In the genomic region with DNA sequence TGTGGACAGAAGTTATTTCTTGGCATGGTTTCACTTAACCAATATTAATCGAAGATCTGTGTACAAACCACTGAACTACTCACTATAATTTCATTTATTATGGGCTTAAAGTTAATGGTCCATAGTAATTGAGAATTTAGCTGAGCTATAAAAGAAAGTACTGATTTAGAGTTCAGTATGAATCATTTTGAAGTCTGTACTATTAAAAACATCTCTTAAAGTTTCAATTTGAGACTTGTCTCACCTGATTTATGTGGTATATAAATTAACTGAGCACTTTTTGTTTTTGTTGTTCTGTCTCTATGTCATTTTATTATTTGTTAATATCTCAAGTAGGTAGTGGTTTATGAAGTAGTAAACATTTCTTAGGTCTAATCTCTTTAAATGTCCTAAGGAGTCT, we compare ENCODE assay signal across 29 cellular contexts. TPM values are rescaled to one million over a fixed set of nuclear protein-coding genes. Genes with fewer than 3 reads are reported as not detected.
"Had no signal": no experiment of that assay in that cellular context is flagged by ENCODE, and none has a peak within 500 bp of the region (broad histone marks: within the 10 kb centered on the region; RNA-seq: fewer than 3 reads in every experiment).

No MANE protein-coding gene starts in this region.

- H3K4me1 Mint-ChIP-seq: nephron progenitor cell; neural crest cell; stimulated activated memory B cell treated with anti-CD40 and anti-IgM and Interleukin-4, amounts not matched to agents 10 μg/mL and 1 μg/mL and 100 μg/mL, for 72 hours; stimulated activated naive CD8-positive, alpha-beta T cell treated with anti-CD3 and anti-CD28 coated beads, Interleukin-15, amount 100 ng/mL, for 72 hours had no signal

- H3K4me1 ChIP-seq: pancreas, prostate gland, right lobe of liver, sigmoid colon, suprapubic skin, testis, transverse colon, upper lobe of right lung, uterus had no signal

- DNase-seq: naive thymus-derived CD8-positive, alpha-beta T cell; nephron progenitor cell; nucleus accumbens; pancreas; right cardiac atrium; right lobe of liver; sigmoid colon; small intestine; stimulated activated CD4-positive, alpha-beta T cell treated with anti-CD3 and anti-CD28 coated beads, Interleukin-15, amount 100 ng/mL, for 24 hours; stimulated activated CD4-positive, alpha-beta T cell treated with anti-CD3 and anti-CD28 coated beads, Interleukin-2, amount 100 ng/mL, for 24 hours; stimulated activated CD4-positive, alpha-beta T cell treated with anti-CD3 and anti-CD28 coated beads, Interleukin-2, amount 100 ng/mL, for 48 hours; stimulated activated CD4-positive, alpha-beta T cell treated with anti-CD3 and anti-CD28 coated beads, Interleukin-4, amount 100 ng/mL, for 24 hours; stimulated activated naive CD4-positive, alpha-beta T cell; stimulated activated naive CD8-positive, alpha-beta T cell treated with anti-CD3 and anti-CD28 coated beads, Interleukin-15, amount 100 ng/mL, for 72 hours; stimulated activated naive CD8-positive, alpha-beta T cell treated with anti-CD3 and anti-CD28 coated beads, Interleukin-15, Interleukin-2, amounts not matched to agents 100 U/mL and 50 U/mL, for 24 hours; substantia nigra; testis; tibial artery; transverse colon; upper lobe of right lung; uterus had no signal

- H3K4me3 ChIP-seq: pancreas, prostate gland, right lobe of liver, sigmoid colon, suprapubic skin, testis, tibial artery, transverse colon, upper lobe of right lung, uterus had no signal

- H3K27me3 ChIP-seq: neutrophil, pancreas, right lobe of liver, sigmoid colon, suprapubic skin, testis, tibial artery, transverse colon, upper lobe of right lung, uterus had no signal

- ATAC-seq: naive thymus-derived CD8-positive, alpha-beta T cell; natural killer cell treated with Interleukin-12 subunit alpha and Interleukin-12 subunit beta and Interleukin-15 and Interleukin-18, amount 100 ng/mL, for 72 hours; pancreas; right cardiac atrium; right lobe of liver; stimulated activated memory B cell treated with anti-CD40 and anti-IgM and Interleukin-4, amounts not matched to agents 10 μg/mL and 1 μg/mL and 100 μg/mL, for 72 hours; stimulated activated naive CD8-positive, alpha-beta T cell treated with anti-CD3 and anti-CD28 coated beads, Interleukin-15, amount 100 ng/mL, for 72 hours; stimulated activated naive CD8-positive, alpha-beta T cell treated with anti-CD3 and anti-CD28 coated beads, Interleukin-15, Interleukin-2, amounts not matched to agents 100 U/mL and 50 U/mL, for 24 hours; upper lobe of right lung had no signal

- H3K9me3 Mint-ChIP-seq: naive thymus-derived CD8-positive, alpha-beta T cell; natural killer cell treated with Interleukin-12 subunit alpha and Interleukin-12 subunit beta and Interleukin-15 and Interleukin-18, amount 100 ng/mL, for 72 hours; nephron progenitor cell; neural crest cell; stimulated activated memory B cell treated with anti-CD40 and anti-IgM and Interleukin-4, amounts not matched to agents 10 μg/mL and 1 μg/mL and 100 μg/mL, for 72 hours; stimulated activated naive CD8-positive, alpha-beta T cell treated with anti-CD3 and anti-CD28 coated beads, Interleukin-15, amount 100 ng/mL, for 72 hours; type B pancreatic cell had no signal

- H3K9me3 ChIP-seq: neutrophil, pancreas, prostate gland, right lobe of liver, sigmoid colon, suprapubic skin, testis, tibial artery, transverse colon, upper lobe of right lung, uterus had no signal

- H3K4me3 Mint-ChIP-seq: naive thymus-derived CD8-positive, alpha-beta T cell; natural killer cell treated with Interleukin-12 subunit alpha and Interleukin-12 subunit beta and Interleukin-15 and Interleukin-18, amount 100 ng/mL, for 72 hours; nephron progenitor cell; neural crest cell; stimulated activated memory B cell treated with anti-CD40 and anti-IgM and Interleukin-4, amounts not matched to agents 10 μg/mL and 1 μg/mL and 100 μg/mL, for 72 hours; stimulated activated naive CD8-positive, alpha-beta T cell treated with anti-CD3 and anti-CD28 coated beads, Interleukin-15, amount 100 ng/mL, for 72 hours; type B pancreatic cell had no signal

- H3K27ac Mint-ChIP-seq: naive thymus-derived CD8-positive, alpha-beta T cell; natural killer cell treated with Interleukin-12 subunit alpha and Interleukin-12 subunit beta and Interleukin-15 and Interleukin-18, amount 100 ng/mL, for 72 hours; nephron progenitor cell; stimulated activated memory B cell treated with anti-CD40 and anti-IgM and Interleukin-4, amounts not matched to agents 10 μg/mL and 1 μg/mL and 100 μg/mL, for 72 hours; stimulated activated naive CD8-positive, alpha-beta T cell treated with anti-CD3 and anti-CD28 coated beads, Interleukin-15, amount 100 ng/mL, for 72 hours; type B pancreatic cell had no signal

- H3K36me3 ChIP-seq: neutrophil, uterus had no signal

- H3K27ac ChIP-seq: neutrophil, pancreas, prostate gland, right lobe of liver, sigmoid colon, suprapubic skin, testis, tibial artery, transverse colon, upper lobe of right lung, uterus had no signal

RNA-seq across cellular contexts. Expression of gene FAM162B, which starts 59.6 kb away (rescaled TPM):
- total RNA-seq: naive thymus-derived CD8-positive, alpha-beta T cell; natural killer cell treated with Interleukin-12 subunit alpha and Interleukin-12 subunit beta and Interleukin-15 and Interleukin-18, amount 100 ng/mL, for 72 hours; osteocyte had no signal
- polyA plus RNA-seq: naive thymus-derived CD8-positive, alpha-beta T cell had no signal
